21 cellular contexts compared by ENCODE assay signal in the genomic region with DNA sequence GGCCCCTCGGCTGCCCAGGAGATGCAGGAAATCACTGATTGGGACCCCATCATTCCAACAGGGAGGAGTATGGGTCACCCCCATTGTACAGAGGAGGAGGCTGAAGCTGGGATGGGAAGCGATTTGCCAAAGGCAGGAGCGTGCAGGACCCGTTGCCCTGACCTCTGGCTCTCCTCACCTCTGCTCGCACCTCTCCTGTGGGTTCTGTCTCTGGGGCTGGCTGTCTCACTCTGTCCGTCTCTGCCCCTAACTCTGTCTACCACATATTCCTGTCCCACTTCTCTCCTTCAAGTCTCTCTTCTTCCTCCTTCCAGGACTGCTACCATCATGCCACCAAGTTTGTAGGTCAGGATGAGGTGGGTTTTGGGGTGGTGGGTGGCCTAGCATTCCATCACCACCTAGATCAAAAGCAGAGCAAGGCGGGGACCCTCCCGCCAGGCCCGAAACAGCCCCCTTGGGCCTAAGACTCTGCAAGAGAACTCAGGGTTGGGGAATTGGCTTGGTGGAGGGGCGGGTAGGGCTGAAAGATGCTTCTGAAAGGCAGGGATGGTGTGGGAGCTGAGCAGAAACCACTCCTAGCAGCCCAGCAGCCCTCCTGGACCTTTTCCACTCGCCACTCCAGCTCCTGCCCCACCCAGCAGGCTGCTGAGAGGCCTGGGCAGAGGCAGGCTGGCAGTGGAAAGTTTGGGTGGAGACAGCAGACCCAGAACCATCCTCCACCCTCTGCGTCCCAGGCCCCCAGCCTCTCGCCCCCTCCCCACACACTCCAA. TPM values are rescaled to one million over a fixed set of nuclear protein-coding genes. Genes with fewer than 3 reads are reported as not detected.
"Had no signal": no experiment of that assay in that cellular context is flagged by ENCODE, and none has a peak within 500 bp of the region (broad histone marks: within the 10 kb centered on the region; RNA-seq: fewer than 3 reads in every experiment).

No MANE protein-coding gene starts in this region.

- H3K4me3 Mint-ChIP-seq: activated naive CD8-positive, alpha-beta T cell treated with anti-CD3 and anti-CD28 coated beads for 36 hours; activated T-cell treated with anti-CD3 and anti-CD28 coated beads, Interleukin-2, amount 50 U/mL, for 72 hours; effector memory CD8-positive, alpha-beta T cell; memory B cell had no signal

- FAIRE-seq: pancreas, urothelium cell line had no signal

- H3K27ac Mint-ChIP-seq: activated naive CD8-positive, alpha-beta T cell treated with anti-CD3 and anti-CD28 coated beads for 36 hours; activated T-cell treated with anti-CD3 and anti-CD28 coated beads, Interleukin-2, amount 50 U/mL, for 72 hours; effector memory CD8-positive, alpha-beta T cell; memory B cell had no signal

- H3K27me3 ChIP-seq: cardiac muscle cell, pancreas had no signal

- H3K27me3 Mint-ChIP-seq: activated naive CD8-positive, alpha-beta T cell treated with anti-CD3 and anti-CD28 coated beads for 36 hours had no signal

- H3K9me3 ChIP-seq: mucosa of descending colon, pancreas, tibial artery had no signal

- H3K27ac ChIP-seq: cardiac muscle cell, pancreas, tibial artery, WERI-Rb-1 had no signal

- DNase-seq: activated CD4-positive, alpha-beta T cell treated with anti-CD3 and anti-CD28 coated beads, Interleukin-2, amount 50 U/mL, for 4 hours; activated gamma-delta T cell treated with Interleukin-2 at 50 U/mL for 16 hours; activated naive CD8-positive, alpha-beta T cell treated with anti-CD3 and anti-CD28 coated beads for 36 hours; activated T-cell treated with anti-CD3 and anti-CD28 coated beads, Interleukin-2, amount 50 U/mL, for 72 hours; amygdala; effector memory CD8-positive, alpha-beta T cell; foreskin melanocyte; kidney glomerular epithelial cell; left ventricle myocardium superior; mucosa of descending colon; naive thymus-derived CD4-positive, alpha-beta T cell; pancreas; stimulated activated naive CD4-positive, alpha-beta T cell; tibial artery; WERI-Rb-1 had no signal

- H3K4me1 ChIP-seq: pancreas had no signal

- ATAC-seq: activated T-cell treated with anti-CD3 and anti-CD28 coated beads, Interleukin-2, amount 50 U/mL, for 72 hours; effector memory CD8-positive, alpha-beta T cell; left ventricle myocardium superior; mucosa of descending colon; naive thymus-derived CD4-positive, alpha-beta T cell; pancreas had no signal

- H3K4me3 ChIP-seq: cardiac muscle cell, mucosa of descending colon, pancreas, tibial artery had no signal

- H3K36me3 ChIP-seq: cardiac muscle cell, pancreas, tibial artery, WERI-Rb-1 had no signal

- H3K36me3 Mint-ChIP-seq: activated naive CD8-positive, alpha-beta T cell treated with anti-CD3 and anti-CD28 coated beads for 36 hours; memory B cell; naive thymus-derived CD4-positive, alpha-beta T cell had no signal

- H3K9me3 Mint-ChIP-seq: activated naive CD8-positive, alpha-beta T cell treated with anti-CD3 and anti-CD28 coated beads for 36 hours; activated T-cell treated with anti-CD3 and anti-CD28 coated beads, Interleukin-2, amount 50 U/mL, for 72 hours; effector memory CD8-positive, alpha-beta T cell; memory B cell; naive thymus-derived CD4-positive, alpha-beta T cell had no signal

RNA-seq across cellular contexts. Expression of a gene that starts 1.0 kb away (rescaled TPM):
- total RNA-seq: activated CD8-positive, alpha-beta memory T cell treated with anti-CD3 and anti-CD28 coated beads for 36 hours; activated naive CD8-positive, alpha-beta T cell treated with anti-CD3 and anti-CD28 coated beads for 36 hours; activated T-cell treated with anti-CD3 and anti-CD28 coated beads, Interleukin-2, amount 50 U/mL, for 72 hours; cardiac muscle cell; dermis microvascular lymphatic vessel endothelial cell; left ventricle myocardium superior; mucosa of descending colon; naive thymus-derived CD4-positive, alpha-beta T cell; pancreas; T-helper 2 cell treated with Interferon-gamma antibody and Interleukin-4, amounts not matched to agents 100 ng/mL and 5 ng/mL, for 36 hours had no signal
- polyA plus RNA-seq: cardiac muscle cell; naive thymus-derived CD4-positive, alpha-beta T cell; pancreas had no signal

RNA-seq across cellular contexts. Expression of a gene that starts 14.6 kb away (rescaled TPM):
- total RNA-seq: activated CD8-positive, alpha-beta memory T cell treated with anti-CD3 and anti-CD28 coated beads for 36 hours; activated naive CD8-positive, alpha-beta T cell treated with anti-CD3 and anti-CD28 coated beads for 36 hours; activated T-cell treated with anti-CD3 and anti-CD28 coated beads, Interleukin-2, amount 50 U/mL, for 72 hours; cardiac muscle cell; left ventricle myocardium superior; mucosa of descending colon; naive thymus-derived CD4-positive, alpha-beta T cell; pancreas; T-helper 2 cell treated with Interferon-gamma antibody and Interleukin-4, amounts not matched to agents 100 ng/mL and 5 ng/mL, for 36 hours had no signal
- polyA plus RNA-seq: cardiac muscle cell; naive thymus-derived CD4-positive, alpha-beta T cell had no signal

RNA-seq across cellular contexts. Expression of a gene that starts 30.1 kb away (rescaled TPM):
- total RNA-seq: dermis microvascular lymphatic vessel endothelial cell, left ventricle myocardium superior had no signal

RNA-seq across cellular contexts. Expression of a gene that starts 38.4 kb away (rescaled TPM):
- total RNA-seq: dermis microvascular lymphatic vessel endothelial cell had no signal
